ENCODE assay signal across 8 cellular contexts in the genomic region with DNA sequence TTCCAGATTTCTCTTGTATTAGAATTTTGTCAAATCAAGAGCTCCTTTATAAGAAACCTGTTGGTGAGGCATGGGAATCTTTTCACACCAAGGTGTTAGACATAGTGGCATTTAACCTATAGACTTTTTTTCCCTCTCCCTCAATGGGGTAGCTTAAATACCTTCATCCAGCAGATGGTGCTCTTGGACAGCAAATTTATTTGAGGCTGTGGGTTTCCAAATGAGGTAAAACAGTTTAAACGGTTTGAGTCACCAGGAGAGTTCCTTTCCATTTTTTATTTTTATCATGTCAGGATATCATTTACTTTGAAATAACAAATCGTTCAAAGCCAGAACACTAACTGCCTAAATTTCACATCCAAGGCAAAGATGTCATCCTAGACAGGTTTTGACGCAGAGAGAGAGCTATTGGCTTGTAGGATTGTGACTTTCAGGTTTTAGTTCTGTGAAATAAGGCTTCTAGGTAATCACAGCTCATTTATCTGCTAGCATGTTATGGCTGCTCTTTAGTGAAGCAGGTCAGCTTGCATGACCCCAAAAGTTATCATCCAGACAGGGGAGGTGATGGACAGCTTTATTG.
DNase-seq lines count a peak whose midpoint lies in the region; ATAC-seq and TF ChIP-seq lines count a peak whose summit lies in the region.

No MANE protein-coding gene starts in this region.

- H3K4me1 Mint-ChIP-seq in activated CD4-positive, alpha-beta T cell treated with anti-CD3 and anti-CD28 coated beads for 36 hours = peaks cover 9% of the 10 kb centered on the region
- peaks cover 8% of the 10 kb centered on the region for H3K4me1 Mint-ChIP-seq in activated naive CD8-positive, alpha-beta T cell treated with anti-CD3 and anti-CD28 coated beads, Interleukin-2, amount 50 U/mL, for 24 hours

- peaks cover 28% of the 10 kb centered on the region for H3K36me3 Mint-ChIP-seq in activated CD4-positive, alpha-beta T cell treated with anti-CD3 and anti-CD28 coated beads for 36 hours (ENCODE audit: low read depth)
- H3K36me3 Mint-ChIP-seq in activated naive CD8-positive, alpha-beta T cell treated with anti-CD3 and anti-CD28 coated beads, Interleukin-2, amount 50 U/mL, for 24 hours (ENCODE audit: low read depth) = peaks cover 38% of the 10 kb centered on the region

- ATAC-seq in activated CD4-positive, alpha-beta T cell treated with anti-CD3 and anti-CD28 coated beads for 36 hours = peak; percentile 79
- ATAC-seq in activated naive CD8-positive, alpha-beta T cell treated with anti-CD3 and anti-CD28 coated beads, Interleukin-2, amount 50 U/mL, for 24 hours = peak; percentile 59
- no peak for ATAC-seq in stimulated activated naive CD8-positive, alpha-beta T cell treated with anti-CD3 and anti-CD28 coated beads, Interleukin-15, Interleukin-2, amounts not matched to agents 100 U/mL and 50 U/mL, for 24 hours
- ATAC-seq in HG03045 (IDR thresholded peaks at IDR 0.05; ENCODE audit: unreplicated experiment) = no peak

- H3K27ac ChIP-seq in HEK293 (ENCODE audit: extremely low read depth, low read depth, low read length) = no peak overlapping the region

- POLR2A ChIA-PET in activated CD4-positive, alpha-beta T cell treated with anti-CD3 and anti-CD28 coated beads for 36 hours (lab: Charles Lee) = no interaction called here
- POLR2A ChIA-PET in HEK293 (lab: Yijun Ruan, JAX) = interaction anchor here (1.0 kb wide), 1 partner anchor 70 kb away, joined by 6 read pairs; the partner anchor contains the start of gene KDM4C

- 0 out of 2 replicates have a peak, but pooled peaks cover 2% of the 10 kb centered on the region for H3K4me1 ChIP-seq in HEK293 (ENCODE audit: control insufficient read depth, insufficient read depth, low read length)

- peak overlapping the region; percentile 62 for H3K27ac Mint-ChIP-seq in activated CD4-positive, alpha-beta T cell treated with anti-CD3 and anti-CD28 coated beads for 36 hours
- H3K27ac Mint-ChIP-seq in activated naive CD8-positive, alpha-beta T cell treated with anti-CD3 and anti-CD28 coated beads, Interleukin-2, amount 50 U/mL, for 24 hours = peak overlapping the region; percentile 29

- CTCF ChIA-PET in activated CD4-positive, alpha-beta T cell treated with anti-CD3 and anti-CD28 coated beads for 36 hours (lab: Charles Lee) = interaction anchor here (0.6 to 2.7 kb wide), 40 partner anchors 9 to 708 kb away, joined by 3 to 28 read pairs (median 4); no protein-coding TSS in a partner anchor
- CTCF ChIA-PET in HEK293 (lab: Yijun Ruan, JAX) = interaction anchor here (0.6 to 2.6 kb wide), 42 partner anchors 9 to 1133 kb away, joined by 3 to 27 read pairs (median 4); no protein-coding TSS in a partner anchor

- peaks cover 2% of the 10 kb centered on the region for H3K9me3 Mint-ChIP-seq in activated CD4-positive, alpha-beta T cell treated with anti-CD3 and anti-CD28 coated beads for 36 hours (ENCODE audit: low read depth)
- peaks cover 5% of the 10 kb centered on the region for H3K9me3 Mint-ChIP-seq in activated naive CD8-positive, alpha-beta T cell treated with anti-CD3 and anti-CD28 coated beads, Interleukin-2, amount 50 U/mL, for 24 hours

- TF ChIP-seq CTCF in HEK293 (tag by site-specific recombination; IDR thresholded peaks at IDR 0.05) = no peak

- peak; percentile 54 for DNase-seq in activated CD4-positive, alpha-beta T cell treated with anti-CD3 and anti-CD28 coated beads for 36 hours
- no peak for DNase-seq in activated CD4-positive, alpha-beta T cell treated with anti-CD3 and anti-CD28 coated beads for 1 hour
- DNase-seq in NCI-H510A treated with DMSO at 0.1 percent for 48 hours (lab: John Stamatoyannopoulos, UW) (peak; percentile 32), iPS-NIHi11 (ENCODE audit: low spot score) (peak; percentile 65)
- peak; percentile 29 for DNase-seq in activated naive CD8-positive, alpha-beta T cell treated with anti-CD3 and anti-CD28 coated beads, Interleukin-2, amount 50 U/mL, for 24 hours
- DNase-seq in stimulated activated naive CD8-positive, alpha-beta T cell treated with anti-CD3 and anti-CD28 coated beads, Interleukin-15, Interleukin-2, amounts not matched to agents 100 U/mL and 50 U/mL, for 24 hours = peak; percentile 37

- intact Hi-C loops in activated CD4-positive, alpha-beta T cell treated with anti-CD3 and anti-CD28 coated beads for 36 hours (cut with DNase I, micrococcal nuclease) = loop anchor here in 1 of 2 experiments (1.0 to 10.0 kb wide), 4 partner anchors 225 to 709 kb away; no protein-coding TSS in a partner anchor

- no peaks in the 10 kb centered on the region for H3K27me3 Mint-ChIP-seq in activated CD4-positive, alpha-beta T cell treated with anti-CD3 and anti-CD28 coated beads for 36 hours
- H3K27me3 Mint-ChIP-seq in activated naive CD8-positive, alpha-beta T cell treated with anti-CD3 and anti-CD28 coated beads, Interleukin-2, amount 50 U/mL, for 24 hours = no peaks in the 10 kb centered on the region

- no peaks in the 10 kb centered on the region for H3K36me3 ChIP-seq in HEK293 (ENCODE audit: control insufficient read depth in 2 of 2, insufficient read depth in 1 of 2, low read length in 2 of 2)

- H3K4me3 ChIP-seq in HEK293 (ENCODE audit: low read depth, low read length) = no peak overlapping the region

- no peaks in the 10 kb centered on the region for H3K9me3 ChIP-seq in HEK293 (ENCODE audit: control insufficient read depth, insufficient read depth, low read depth, low read length)

- no peak overlapping the region for H3K4me3 Mint-ChIP-seq in activated CD4-positive, alpha-beta T cell treated with anti-CD3 and anti-CD28 coated beads for 36 hours
- no peak overlapping the region for H3K4me3 Mint-ChIP-seq in activated naive CD8-positive, alpha-beta T cell treated with anti-CD3 and anti-CD28 coated beads, Interleukin-2, amount 50 U/mL, for 24 hours

TF ChIP-seq in HEK293, 187 proteins besides CTCF, POLR2A, EP300 and RAD21:
- TF ChIP-seq ZNF654 (tag by site-specific recombination; IDR thresholded peaks at IDR 0.05; ENCODE audit: low read depth) (peak; percentile 77), ZNF391 (tag by site-specific recombination; IDR thresholded peaks at IDR 0.05; ENCODE audit: borderline replicate concordance, low read depth) (no peak), ZBTB1 (tag by site-specific recombination; IDR thresholded peaks at IDR 0.05) (no peak), ZNF660 (tag by site-specific recombination; IDR thresholded peaks at IDR 0.05) (0 out of 2 replicates have a peak, but pooled peaks have one; percentile 55)

Comparison
In these comparisons a context has a peak if more than half of its experiments do, and no peak if none do; other contexts are left out.
1. ATAC-seq: peak in activated CD4-positive, alpha-beta T cell treated with anti-CD3 and anti-CD28 coated beads for 36 hours (single experiment) and activated naive CD8-positive, alpha-beta T cell treated with anti-CD3 and anti-CD28 coated beads, Interleukin-2, amount 50 U/mL, for 24 hours (single experiment); none in stimulated activated naive CD8-positive, alpha-beta T cell treated with anti-CD3 and anti-CD28 coated beads, Interleukin-15, Interleukin-2, amounts not matched to agents 100 U/mL and 50 U/mL, for 24 hours (single experiment) and HG03045 (single experiment).